In the genomic region with DNA sequence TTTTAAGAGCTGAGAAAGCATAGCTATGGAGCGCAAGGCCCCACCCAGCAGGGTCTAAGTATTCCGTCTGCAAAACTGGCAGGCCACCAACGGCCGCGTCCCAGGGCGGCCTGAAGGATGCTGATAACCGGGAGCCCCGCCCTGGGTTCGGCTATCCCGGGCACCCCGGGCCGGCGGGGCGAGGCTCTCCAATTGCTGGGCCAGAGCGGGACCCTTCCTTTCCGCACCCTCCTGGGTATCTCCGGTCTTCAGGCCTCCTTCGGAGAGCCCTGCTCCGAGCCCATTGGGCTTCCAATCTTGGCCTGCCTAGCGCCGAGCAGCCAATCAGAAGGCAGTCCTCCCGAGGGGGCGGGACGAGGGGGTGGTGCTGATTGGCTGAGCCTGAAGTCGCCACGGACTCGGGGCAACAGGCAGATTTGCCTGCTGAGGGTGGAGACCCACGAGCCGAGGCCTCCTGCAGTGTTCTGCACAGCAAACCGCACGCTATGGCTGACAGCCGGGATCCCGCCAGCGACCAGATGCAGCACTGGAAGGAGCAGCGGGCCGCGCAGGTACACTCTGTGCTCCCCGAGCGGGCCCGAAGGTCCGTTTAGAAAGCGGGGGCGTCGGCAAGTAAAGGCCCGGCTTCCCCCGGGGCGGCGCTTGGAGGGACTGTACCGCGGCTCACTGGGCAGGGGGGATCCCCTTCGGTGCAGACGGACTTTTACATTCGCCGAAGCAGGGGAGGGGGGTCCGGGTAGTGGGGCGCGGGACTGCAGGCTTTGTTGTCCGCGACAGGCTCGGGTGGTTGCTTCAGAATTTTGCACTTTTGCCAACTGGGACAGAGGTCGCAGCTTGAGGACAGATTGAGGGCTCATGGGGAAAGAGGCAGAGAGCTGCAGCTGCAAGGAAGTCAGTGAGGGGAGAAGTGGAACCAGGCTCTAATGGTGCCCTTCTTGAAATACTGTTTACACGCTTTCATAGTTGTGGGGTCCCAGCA, we compare ENCODE assay signal across 8 cellular contexts. TPM values are rescaled to one million over a fixed set of nuclear protein-coding genes. Genes with fewer than 3 reads are reported as not detected.
DNase-seq lines count a peak whose midpoint lies in the region; ATAC-seq and TF ChIP-seq lines count a peak whose summit lies in the region.

A gene (plus strand): TSS at position 406 of the 979 bp plus-strand sequence. CDS start 80 bp downstream, at position 486.

- H3K27ac ChIP-seq in CD8-positive, alpha-beta T cell (ENCODE audit: low read depth, low read length): peak within 1 kb of the TSS; percentile 80

- ATAC-seq in CD8-positive, alpha-beta T cell: peak; percentile 94
- peak; percentile 98 for ATAC-seq in GM19467 (IDR thresholded peaks at IDR 0.05; ENCODE audit: unreplicated experiment)

- peak within 1 kb of the TSS; percentile 94 for H3K4me3 Mint-ChIP-seq in CD8-positive, alpha-beta T cell

- intact Hi-C loops in CD8-positive, alpha-beta T cell (cut with DNase I, micrococcal nuclease): loop anchor here (1.0 to 10.0 kb wide), 20 partner anchors 81 to 1848 kb away; a partner anchor contains a TSS

- H3K9me3 ChIP-seq in CD8-positive, alpha-beta T cell (ENCODE audit: low read length): no peaks in the 10 kb centered on the region

- H3K27ac Mint-ChIP-seq in CD8-positive, alpha-beta T cell: peak within 1 kb of the TSS; percentile 96

- CTCF ChIA-PET in CD8-positive, alpha-beta T cell (lab: Charles Lee): interaction anchor here (0.5 to 1.3 kb wide), 4 partner anchors 10 to 622 kb away, joined by 3 read pairs; no protein-coding TSS in a partner anchor

- no peaks in the 10 kb centered on the region for H3K27me3 ChIP-seq in CD8-positive, alpha-beta T cell (ENCODE audit: insufficient read depth, low read length)

- peaks cover 18% of the 10 kb centered on the region for H3K4me1 ChIP-seq in CD8-positive, alpha-beta T cell (ENCODE audit: insufficient read depth, low read length)

- POLR2A ChIA-PET in CD8-positive, alpha-beta T cell (lab: Charles Lee): interaction anchor here (0.6 to 1.0 kb wide), 2 partner anchors 11 to 736 kb away, joined by 3 read pairs; no protein-coding TSS in a partner anchor

- no peaks in the 10 kb centered on the region for H3K27me3 Mint-ChIP-seq in CD8-positive, alpha-beta T cell (ENCODE audit: low read depth)

- no peaks in the 10 kb centered on the region for H3K9me3 Mint-ChIP-seq in CD8-positive, alpha-beta T cell

- DNase-seq in CD8-positive, alpha-beta T cell: peak; percentile 96 to 98 (median 97)
- DNase-seq in HS-27A (ENCODE audit: low read depth) (peak; percentile 94), NK-92 (lab: John Stamatoyannopoulos, UW; ENCODE audit: unreplicated experiment) (peak; percentile 78), mesenteric fat pad (ENCODE audit: low spot score) (peak; percentile 99)
- DNase-seq in activated CD8-positive, alpha-beta memory T cell treated with anti-CD3 and anti-CD28 coated beads for 1 hour (ENCODE audit: extremely low read depth in 1 of 2, low read depth in 1 of 2): peak; percentile 92 to 96
- peak; percentile 95 for DNase-seq in effector CD8-positive, alpha-beta T cell (lab: John Stamatoyannopoulos, UW)
- DNase-seq in stimulated activated CD8-positive, alpha-beta memory T cell treated with anti-CD3 and anti-CD28 coated beads, Interleukin-15, amount 100 ng/mL, for 48 hours (ENCODE audit: low read depth in 2 of 2): peak; percentile 96

- H3K36me3 Mint-ChIP-seq in CD8-positive, alpha-beta T cell: peaks cover 14% of the 10 kb centered on the region

- TF ChIP-seq CTCF in CD8-positive, alpha-beta T cell (IDR thresholded peaks at IDR 0.05): no peak

- H3K4me1 Mint-ChIP-seq in CD8-positive, alpha-beta T cell (ENCODE audit: low read depth): peaks cover 49% of the 10 kb centered on the region

- H3K36me3 ChIP-seq in CD8-positive, alpha-beta T cell (ENCODE audit: insufficient read depth, low read length): no peaks in the 10 kb centered on the region

- peak within 1 kb of the TSS; percentile 98 for H3K4me3 ChIP-seq in CD8-positive, alpha-beta T cell (ENCODE audit: low read depth, low read length)

RNA-seq across cellular contexts. Expression of the gene that starts here (rescaled TPM):
- 1 to 10 TPM; 8.2 to 8.7 TPM for total RNA-seq in CD8-positive, alpha-beta T cell
- 292 TPM for total RNA-seq in mesenteric fat pad

Comparison
In these comparisons a context has a peak if more than half of its experiments do, and no peak if none do; other contexts are left out.
1. Peak in every context shown above with its lines: DNase-seq, ATAC-seq, H3K4me3 ChIP-seq and H3K27ac ChIP-seq.
2. RNA of the gene that starts here (total RNA-seq): 292 TPM in mesenteric fat pad (single experiment); 8.2 to 8.7 TPM in CD8-positive, alpha-beta T cell; every median in the first group is over 10 times any median in the second.